Comparison of ENCODE assay signal across 1 cellular context in the genomic region with DNA sequence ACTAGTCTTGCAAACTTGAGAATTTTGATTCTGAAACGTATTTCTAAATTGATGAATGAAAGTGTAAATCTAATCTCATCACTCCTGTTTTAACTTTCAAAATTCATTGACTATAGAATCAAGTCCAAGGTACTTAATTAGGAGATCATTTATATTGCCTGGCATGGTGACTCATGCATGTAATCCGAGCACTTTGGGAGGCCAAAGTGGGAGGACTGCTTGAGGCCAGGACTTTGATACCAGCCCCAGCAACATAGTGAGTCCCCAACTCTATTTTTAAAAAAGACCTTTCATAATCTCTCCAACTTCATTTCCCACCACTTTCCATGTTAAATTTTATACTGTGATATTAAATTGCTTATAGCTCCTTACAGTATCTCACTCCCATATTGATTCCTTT.
A peak's percentile ranks its signal among the peaks of the same experiment; 100 is the strongest.
TF ChIP-seq lines count a peak whose summit lies in the region.

No MANE protein-coding gene starts in this region.

TF ChIP-seq in K562, 482 proteins besides CTCF, POLR2A, EP300 and RAD21:
- TF ChIP-seq, protein P1, sequence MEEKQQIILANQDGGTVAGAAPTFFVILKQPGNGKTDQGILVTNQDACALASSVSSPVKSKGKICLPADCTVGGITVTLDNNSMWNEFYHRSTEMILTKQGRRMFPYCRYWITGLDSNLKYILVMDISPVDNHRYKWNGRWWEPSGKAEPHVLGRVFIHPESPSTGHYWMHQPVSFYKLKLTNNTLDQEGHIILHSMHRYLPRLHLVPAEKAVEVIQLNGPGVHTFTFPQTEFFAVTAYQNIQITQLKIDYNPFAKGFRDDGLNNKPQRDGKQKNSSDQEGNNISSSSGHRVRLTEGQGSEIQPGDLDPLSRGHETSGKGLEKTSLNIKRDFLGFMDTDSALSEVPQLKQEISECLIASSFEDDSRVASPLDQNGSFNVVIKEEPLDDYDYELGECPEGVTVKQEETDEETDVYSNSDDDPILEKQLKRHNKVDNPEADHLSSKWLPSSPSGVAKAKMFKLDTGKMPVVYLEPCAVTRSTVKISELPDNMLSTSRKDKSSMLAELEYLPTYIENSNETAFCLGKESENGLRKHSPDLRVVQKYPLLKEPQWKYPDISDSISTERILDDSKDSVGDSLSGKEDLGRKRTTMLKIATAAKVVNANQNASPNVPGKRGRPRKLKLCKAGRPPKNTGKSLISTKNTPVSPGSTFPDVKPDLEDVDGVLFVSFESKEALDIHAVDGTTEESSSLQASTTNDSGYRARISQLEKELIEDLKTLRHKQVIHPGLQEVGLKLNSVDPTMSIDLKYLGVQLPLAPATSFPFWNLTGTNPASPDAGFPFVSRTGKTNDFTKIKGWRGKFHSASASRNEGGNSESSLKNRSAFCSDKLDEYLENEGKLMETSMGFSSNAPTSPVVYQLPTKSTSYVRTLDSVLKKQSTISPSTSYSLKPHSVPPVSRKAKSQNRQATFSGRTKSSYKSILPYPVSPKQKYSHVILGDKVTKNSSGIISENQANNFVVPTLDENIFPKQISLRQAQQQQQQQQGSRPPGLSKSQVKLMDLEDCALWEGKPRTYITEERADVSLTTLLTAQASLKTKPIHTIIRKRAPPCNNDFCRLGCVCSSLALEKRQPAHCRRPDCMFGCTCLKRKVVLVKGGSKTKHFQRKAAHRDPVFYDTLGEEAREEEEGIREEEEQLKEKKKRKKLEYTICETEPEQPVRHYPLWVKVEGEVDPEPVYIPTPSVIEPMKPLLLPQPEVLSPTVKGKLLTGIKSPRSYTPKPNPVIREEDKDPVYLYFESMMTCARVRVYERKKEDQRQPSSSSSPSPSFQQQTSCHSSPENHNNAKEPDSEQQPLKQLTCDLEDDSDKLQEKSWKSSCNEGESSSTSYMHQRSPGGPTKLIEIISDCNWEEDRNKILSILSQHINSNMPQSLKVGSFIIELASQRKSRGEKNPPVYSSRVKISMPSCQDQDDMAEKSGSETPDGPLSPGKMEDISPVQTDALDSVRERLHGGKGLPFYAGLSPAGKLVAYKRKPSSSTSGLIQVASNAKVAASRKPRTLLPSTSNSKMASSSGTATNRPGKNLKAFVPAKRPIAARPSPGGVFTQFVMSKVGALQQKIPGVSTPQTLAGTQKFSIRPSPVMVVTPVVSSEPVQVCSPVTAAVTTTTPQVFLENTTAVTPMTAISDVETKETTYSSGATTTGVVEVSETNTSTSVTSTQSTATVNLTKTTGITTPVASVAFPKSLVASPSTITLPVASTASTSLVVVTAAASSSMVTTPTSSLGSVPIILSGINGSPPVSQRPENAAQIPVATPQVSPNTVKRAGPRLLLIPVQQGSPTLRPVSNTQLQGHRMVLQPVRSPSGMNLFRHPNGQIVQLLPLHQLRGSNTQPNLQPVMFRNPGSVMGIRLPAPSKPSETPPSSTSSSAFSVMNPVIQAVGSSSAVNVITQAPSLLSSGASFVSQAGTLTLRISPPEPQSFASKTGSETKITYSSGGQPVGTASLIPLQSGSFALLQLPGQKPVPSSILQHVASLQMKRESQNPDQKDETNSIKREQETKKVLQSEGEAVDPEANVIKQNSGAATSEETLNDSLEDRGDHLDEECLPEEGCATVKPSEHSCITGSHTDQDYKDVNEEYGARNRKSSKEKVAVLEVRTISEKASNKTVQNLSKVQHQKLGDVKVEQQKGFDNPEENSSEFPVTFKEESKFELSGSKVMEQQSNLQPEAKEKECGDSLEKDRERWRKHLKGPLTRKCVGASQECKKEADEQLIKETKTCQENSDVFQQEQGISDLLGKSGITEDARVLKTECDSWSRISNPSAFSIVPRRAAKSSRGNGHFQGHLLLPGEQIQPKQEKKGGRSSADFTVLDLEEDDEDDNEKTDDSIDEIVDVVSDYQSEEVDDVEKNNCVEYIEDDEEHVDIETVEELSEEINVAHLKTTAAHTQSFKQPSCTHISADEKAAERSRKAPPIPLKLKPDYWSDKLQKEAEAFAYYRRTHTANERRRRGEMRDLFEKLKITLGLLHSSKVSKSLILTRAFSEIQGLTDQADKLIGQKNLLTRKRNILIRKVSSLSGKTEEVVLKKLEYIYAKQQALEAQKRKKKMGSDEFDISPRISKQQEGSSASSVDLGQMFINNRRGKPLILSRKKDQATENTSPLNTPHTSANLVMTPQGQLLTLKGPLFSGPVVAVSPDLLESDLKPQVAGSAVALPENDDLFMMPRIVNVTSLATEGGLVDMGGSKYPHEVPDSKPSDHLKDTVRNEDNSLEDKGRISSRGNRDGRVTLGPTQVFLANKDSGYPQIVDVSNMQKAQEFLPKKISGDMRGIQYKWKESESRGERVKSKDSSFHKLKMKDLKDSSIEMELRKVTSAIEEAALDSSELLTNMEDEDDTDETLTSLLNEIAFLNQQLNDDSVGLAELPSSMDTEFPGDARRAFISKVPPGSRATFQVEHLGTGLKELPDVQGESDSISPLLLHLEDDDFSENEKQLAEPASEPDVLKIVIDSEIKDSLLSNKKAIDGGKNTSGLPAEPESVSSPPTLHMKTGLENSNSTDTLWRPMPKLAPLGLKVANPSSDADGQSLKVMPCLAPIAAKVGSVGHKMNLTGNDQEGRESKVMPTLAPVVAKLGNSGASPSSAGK (IDR thresholded peaks at IDR 0.05), result no peak
- TF ChIP-seq, protein P2, sequence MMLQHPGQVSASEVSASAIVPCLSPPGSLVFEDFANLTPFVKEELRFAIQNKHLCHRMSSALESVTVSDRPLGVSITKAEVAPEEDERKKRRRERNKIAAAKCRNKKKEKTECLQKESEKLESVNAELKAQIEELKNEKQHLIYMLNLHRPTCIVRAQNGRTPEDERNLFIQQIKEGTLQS (IDR thresholded peaks at IDR 0.05), result peak; percentile 10; the same call in 1 of the 2 replicates
- TF ChIP-seq, protein P2 (CRISPR knock-in tag; conservative IDR thresholded peaks at IDR 0.05), result no peak
- TF ChIP-seq, protein P3, sequence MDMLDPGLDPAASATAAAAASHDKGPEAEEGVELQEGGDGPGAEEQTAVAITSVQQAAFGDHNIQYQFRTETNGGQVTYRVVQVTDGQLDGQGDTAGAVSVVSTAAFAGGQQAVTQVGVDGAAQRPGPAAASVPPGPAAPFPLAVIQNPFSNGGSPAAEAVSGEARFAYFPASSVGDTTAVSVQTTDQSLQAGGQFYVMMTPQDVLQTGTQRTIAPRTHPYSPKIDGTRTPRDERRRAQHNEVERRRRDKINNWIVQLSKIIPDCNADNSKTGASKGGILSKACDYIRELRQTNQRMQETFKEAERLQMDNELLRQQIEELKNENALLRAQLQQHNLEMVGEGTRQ (CRISPR knock-in tag; IDR thresholded peaks at IDR 0.05), result no peak
